In the genomic region with DNA sequence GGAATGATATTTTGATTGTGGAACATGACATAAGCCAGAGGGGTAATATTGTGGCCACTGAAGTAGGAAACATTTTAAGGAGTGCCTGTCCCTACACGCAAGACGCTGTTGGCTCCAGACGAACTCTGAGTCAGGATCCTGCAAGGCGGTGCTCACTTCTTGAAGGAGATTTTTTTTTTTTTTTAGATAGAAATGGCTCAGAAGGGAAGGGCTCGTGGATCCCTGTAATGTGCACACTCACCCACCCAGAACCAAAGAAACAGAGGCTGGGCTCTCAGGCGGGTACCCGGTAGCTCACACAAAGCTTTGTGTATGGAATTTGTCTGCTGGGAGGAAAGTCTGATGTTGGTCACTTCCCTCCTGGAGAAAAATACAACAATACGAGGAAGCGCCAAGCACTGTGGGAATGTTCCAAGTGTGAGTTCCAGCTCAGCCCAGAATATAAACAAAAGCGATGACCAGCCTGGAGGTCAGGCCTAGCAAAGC, we compare ENCODE assay signal across 9 cellular contexts. TPM values are rescaled to one million over a fixed set of nuclear protein-coding genes. Genes with fewer than 3 reads are reported as not detected.
DNase-seq lines count a peak whose midpoint lies in the region; ATAC-seq, FAIRE-seq and TF ChIP-seq lines count a peak whose summit lies in the region.
"Had no signal": no experiment of that assay in that cellular context is flagged by ENCODE, and none has a peak within 500 bp of the region (broad histone marks: within the 10 kb centered on the region; RNA-seq: fewer than 3 reads in every experiment).

No MANE protein-coding gene starts in this region.

- H3K4me1 Mint-ChIP-seq in naive B cell: peaks cover 72 to 93% (median 89%) of the 10 kb centered on the region in 3 donors
- peaks cover 79% of the 10 kb centered on the region for H3K4me1 Mint-ChIP-seq in activated T-cell treated with anti-CD3 and anti-CD28 coated beads, Interleukin-2, amount 50 U/mL, for 4 hours (ENCODE audit: low read depth)

- H3K4me1 ChIP-seq in liver (ENCODE audit: control insufficient read depth in 4 of 4, insufficient read depth in 4 of 4, low read length in 3 of 4): peaks cover 3 to 8% (median 5%) of the 10 kb centered on the region in 4 donors
- H3K4me1 ChIP-seq in HepG2 (ENCODE audit: insufficient read depth, low read length): peaks cover 63% of the 10 kb centered on the region
- H3K4me1 ChIP-seq in fibroblast of lung (ENCODE audit: control insufficient read depth, extremely low read depth, insufficient read depth, low read length): peaks cover 17% of the 10 kb centered on the region
- H3K4me1 ChIP-seq in small intestine (ENCODE audit: control insufficient read depth in 2 of 2, insufficient read depth in 1 of 2, low read depth in 1 of 2, low read length in 1 of 2): peaks cover 3 to 7% of the 10 kb centered on the region in 2 donors

- TF ChIP-seq RAD21 in liver (IDR thresholded peaks at IDR 0.05) (peak in 1 of 2 donors; percentile 29), HepG2 (CRISPR knock-in tag; IDR thresholded peaks at IDR 0.05) (no peak)

- BruUV-seq in HepG2 (replicated peaks; lab: Mats Ljungman, UMichigan): no TSS peak

- H3K36me3 ChIP-seq in liver (ENCODE audit: control insufficient read depth in 4 of 4, insufficient read depth in 3 of 4, low read depth in 1 of 4, low read length in 3 of 4) (no peaks in the 10 kb centered on the region), HepG2 (replicated peaks in 1 of 2; ENCODE audit: control insufficient read depth in 1 of 2, insufficient read depth in 2 of 2, low read length in 2 of 2) (no peaks in the 10 kb centered on the region), fibroblast of lung (ENCODE audit: control insufficient read depth, insufficient read depth, low read length) (peaks cover 2% of the 10 kb centered on the region), small intestine (ENCODE audit: control insufficient read depth in 2 of 2, insufficient read depth in 2 of 2, low read length in 2 of 2) (no peaks in the 10 kb centered on the region)

- intact Hi-C loops in HepG2 (cut with micrococcal nuclease; ENCODE audit: unreplicated experiment): no loop called here

- DNase-seq in HepG2 (ENCODE audit: low spot score) (no peak), fibroblast of lung (ENCODE audit: low read depth in 2 of 2) (peak; percentile 91 to 94), naive B cell (no peak), small intestine (no peak), NCI-H1048 (lab: John Stamatoyannopoulos, UW) (no peak)
- DNase-seq in activated effector memory CD4-positive, alpha-beta T cell treated with anti-CD3 and anti-CD28 coated beads, Interleukin-2, amount 50 U/mL, for 16 hours: no peak
- DNase-seq in activated T-cell treated with anti-CD3 and anti-CD28 coated beads, Interleukin-2, amount 50 U/mL, for 4 hours: no peak
- DNase-seq: NCI-H2029 treated with DMSO at 0.1 percent for 48 hours had no signal

- H3K9me3 ChIP-seq in liver (ENCODE audit: control insufficient read depth in 4 of 4, low read length in 3 of 4) (no peaks in the 10 kb centered on the region), HepG2 (ENCODE audit: low read length) (no peaks in the 10 kb centered on the region), fibroblast of lung (ENCODE audit: control insufficient read depth, insufficient read depth, low read depth, low read length) (no peaks in the 10 kb centered on the region), small intestine (ENCODE audit: control insufficient read depth, low read depth) (no peaks in the 10 kb centered on the region)

- TF ChIP-seq CTCF in liver (IDR thresholded peaks at IDR 0.05; ENCODE audit: low read depth, low read length, missing input control) (no peak), HepG2 (CRISPR knock-in tag; IDR thresholded peaks at IDR 0.05) (no peak), fibroblast of lung (conservative IDR thresholded peaks at IDR 0.05 in 1 of 2, IDR thresholded peaks at IDR 0.05 in 1 of 2; ENCODE audit: low read depth in 1 of 2, low read length in 2 of 2) (no peak)

- TF ChIP-seq EP300 in HepG2 (IDR thresholded peaks at IDR 0.05; ENCODE audit: low read depth in 2 of 2, low read length in 2 of 2) (no peak), HepG2 (CRISPR knock-in tag; IDR thresholded peaks at IDR 0.05; ENCODE audit: borderline replicate concordance) (no peak)

- H3K79me2 ChIP-seq in HepG2 (ENCODE audit: insufficient read depth, low read length): peaks cover 49% of the 10 kb centered on the region
- peaks cover 40% of the 10 kb centered on the region for H3K79me2 ChIP-seq in fibroblast of lung (ENCODE audit: control insufficient read depth, insufficient read depth, low read length)

- peaks cover 4 to 8% of the 10 kb centered on the region in 2 donors for H3K36me3 Mint-ChIP-seq in naive B cell
- H3K36me3 Mint-ChIP-seq in activated T-cell treated with anti-CD3 and anti-CD28 coated beads, Interleukin-2, amount 50 U/mL, for 4 hours (ENCODE audit: insufficient read depth): peaks cover 24% of the 10 kb centered on the region

- WGBS in liver: 77% methylated on average over 10 of the region's 10 CpGs
- 96% methylated on average over 10 of the region's 10 CpGs for WGBS in HepG2 (ENCODE audit: low lambda C conversion rate)
- WGBS in small intestine, 3 donors: 60 to 84% (median 83%) methylated on average over 10 of the region's 10 CpGs

- in situ Hi-C loops in HepG2 (cut with HindIII; ENCODE audit: extremely low pct_ligation_motif_present, low pct_unique_long_range_greater_than_20kb): no loop called here

- H3K9ac ChIP-seq in liver (ENCODE audit: low read depth in 1 of 2, low read length in 2 of 2) (no peak overlapping the region), HepG2 (ENCODE audit: insufficient read depth, low read depth, low read length) (no peak overlapping the region), fibroblast of lung (ENCODE audit: insufficient read depth, low read length) (no peak overlapping the region)

- TF ChIP-seq POLR2A in HepG2 (IDR thresholded peaks at IDR 0.05; ENCODE audit: insufficient read depth in 1 of 2, low read depth in 2 of 2, low read length in 2 of 2): no peak

- no peaks in the 10 kb centered on the region for H4K20me1 ChIP-seq in HepG2 (ENCODE audit: insufficient read depth, low read length)
- no peaks in the 10 kb centered on the region for H4K20me1 ChIP-seq in fibroblast of lung (ENCODE audit: control insufficient read depth, extremely low read depth, insufficient read depth, low read length)

- H3K9me3 Mint-ChIP-seq in naive B cell: no peaks in the 10 kb centered on the region
- H3K9me3 Mint-ChIP-seq in activated T-cell treated with anti-CD3 and anti-CD28 coated beads, Interleukin-2, amount 50 U/mL, for 4 hours: no peaks in the 10 kb centered on the region

- CTCF ChIA-PET in HepG2 (lab: Yijun Ruan, JAX; ENCODE audit: low intra/inter-chr PET ratio, low total read pairs): no interaction called here

- H3K27me3 ChIP-seq in liver (ENCODE audit: control insufficient read depth in 4 of 4, insufficient read depth in 4 of 4, low read length in 3 of 4) (no peaks in the 10 kb centered on the region), HepG2 (ENCODE audit: control insufficient read depth in 1 of 2, insufficient read depth in 2 of 2, low read length in 2 of 2) (no peaks in the 10 kb centered on the region), fibroblast of lung (ENCODE audit: control insufficient read depth, insufficient read depth, low read length) (no peaks in the 10 kb centered on the region), small intestine (ENCODE audit: control insufficient read depth in 2 of 2, insufficient read depth in 2 of 2, low read length in 2 of 2) (no peaks in the 10 kb centered on the region)

- H3K4me3 ChIP-seq in liver (ENCODE audit: low read depth in 1 of 3, low read length in 3 of 3) (no peak overlapping the region), HepG2 (replicated peaks in 1 of 3; ENCODE audit: insufficient read depth in 1 of 3, low read depth in 2 of 3, low read length in 3 of 3) (no peak overlapping the region), fibroblast of lung (replicated peaks in 1 of 4; ENCODE audit: control extremely low read depth in 1 of 4, insufficient read depth in 1 of 4, low read depth in 3 of 4, low read length in 4 of 4) (peak overlapping the region in 2 of 4 experiments; percentile 17 to 23), small intestine (ENCODE audit: low read depth in 1 of 2, low read length in 2 of 2) (no peak overlapping the region)

- no peaks in the 10 kb centered on the region for H3K27me3 Mint-ChIP-seq in naive B cell
- H3K27me3 Mint-ChIP-seq in activated T-cell treated with anti-CD3 and anti-CD28 coated beads, Interleukin-2, amount 50 U/mL, for 4 hours (ENCODE audit: low read depth): no peaks in the 10 kb centered on the region

- FAIRE-seq in HepG2 (lab: Jason Lieb, UNC) (no peak), small intestine (lab: Jason Lieb, UNC) (no peak)

- no peak for ATAC-seq in HepG2
- ATAC-seq in naive B cell (ENCODE audit: low read depth in 2 of 2): no peak
- no peak for ATAC-seq in activated T-cell treated with anti-CD3 and anti-CD28 coated beads, Interleukin-2, amount 50 U/mL, for 4 hours

- peak overlapping the region in 1 of 2 donors; percentile 17 for H3K27ac ChIP-seq in liver (ENCODE audit: low read depth in 1 of 2, low read length in 2 of 2)
- no peak overlapping the region for H3K27ac ChIP-seq in HepG2 (ENCODE audit: extremely low read length, insufficient read depth, low read length)
- H3K27ac ChIP-seq in fibroblast of lung (ENCODE audit: insufficient read depth, low read length): peak overlapping the region; percentile 65
- H3K27ac ChIP-seq in small intestine (ENCODE audit: low read depth in 1 of 2, low read length in 1 of 2): peak overlapping the region in 1 of 2 donors; percentile 86

- H2AFZ ChIP-seq in HepG2 (ENCODE audit: low read length) (no peak overlapping the region), fibroblast of lung (ENCODE audit: low read length) (no peak overlapping the region)

- H3K4me3 Mint-ChIP-seq in naive B cell: peak overlapping the region in 1 of 8 donors; percentile 16
- H3K4me3 Mint-ChIP-seq in activated T-cell treated with anti-CD3 and anti-CD28 coated beads, Interleukin-2, amount 50 U/mL, for 4 hours: no peak overlapping the region

- H3K4me2 ChIP-seq in HepG2 (ENCODE audit: low read depth, low read length) (no peak overlapping the region), fibroblast of lung (ENCODE audit: extremely low read depth, insufficient read depth, low read length) (peak overlapping the region; percentile 44)

- peak overlapping the region in 4 of 6 donors; percentile 24 to 69 (median 48) for H3K27ac Mint-ChIP-seq in naive B cell

- POLR2A ChIA-PET in HepG2 (lab: Yijun Ruan, JAX): interaction anchor here (0.7 kb wide), 1 partner anchor 324 kb away, joined by 3 read pairs; no protein-coding TSS in a partner anchor

RNA-seq across cellular contexts. Expression of a gene that starts 25.7 kb away (rescaled TPM):
- total RNA-seq in liver (10 to 100 TPM; 14.1 to 19.6 TPM), HepG2 (2016; rRNA removed; fragmentation: Illumina TruSeq; extraction: Trizol) (21.2 and 21.7 TPM in 2 replicates), fibroblast of lung (27.5 and 42.8 TPM in 2 replicates)
- polyA plus RNA-seq in liver (10 to 100 TPM in 1 of 2 donors, 1 to 10 TPM in 1; 5.6 to 19.7 TPM), HepG2 (2011; rRNA removed) (38.9 and 46.6 TPM in 2 replicates), fibroblast of lung (33.3 and 37.0 TPM in 2 replicates), naive B cell (ENCODE audit: low read depth in 6 of 6) (10 to 100 TPM in 2 of 6 donors, 1 to 10 TPM in 4; 3.4 to 21.1 (median 7.9) TPM), small intestine (10 to 100 TPM; 15.4 to 24.6 (median 17.9) TPM)
- 6.1 and 9.4 TPM in 2 replicates for total RNA-seq in HepG2 (2016; cell fraction: cytosol; rRNA removed; fragmentation: Illumina TruSeq; extraction: Trizol; ENCODE audit: low read depth)
- 17.2 and 20.5 TPM in 2 replicates for total RNA-seq in HepG2 (2016; cell fraction: insoluble cytoplasmic fraction; rRNA removed; fragmentation: Illumina TruSeq; extraction: Trizol)
- 22.7 and 23.5 TPM in 2 replicates for total RNA-seq in HepG2 (2016; cell fraction: membrane; rRNA removed; fragmentation: Illumina TruSeq; extraction: Trizol)
- total RNA-seq in HepG2 (2016; cell fraction: nucleus; rRNA removed; fragmentation: Illumina TruSeq; extraction: Trizol): 15.4 and 18.1 TPM in 2 replicates
- 29.9 and 30.8 TPM in 2 replicates for polyA plus RNA-seq in HepG2 (2011; cell fraction: cytosol; rRNA removed)
- 38.0 and 38.2 TPM in 2 replicates for polyA plus RNA-seq in HepG2 (2011; cell fraction: nucleus; rRNA removed)
- polyA plus RNA-seq in HepG2 (2012): 36.7 and 38.5 TPM in 2 replicates
- polyA plus RNA-seq in HepG2 (2016; cell fraction: cytosol; fragmentation: Illumina TruSeq; extraction: Trizol; ENCODE audit: low read depth): 2.1 and 3.2 TPM in 2 replicates
- polyA plus RNA-seq in HepG2 (2016; cell fraction: insoluble cytoplasmic fraction; fragmentation: Illumina TruSeq; extraction: Trizol; ENCODE audit: low read depth): 16.9 and 24.5 TPM in 2 replicates
- polyA plus RNA-seq in HepG2 (2016; cell fraction: membrane; fragmentation: Illumina TruSeq; extraction: Trizol; ENCODE audit: low read depth): 15.6 and 18.4 TPM in 2 replicates
- 22.7 and 25.7 TPM in 2 replicates for polyA plus RNA-seq in HepG2 (2016; cell fraction: nucleus; fragmentation: Illumina TruSeq; extraction: Trizol; ENCODE audit: insufficient read depth, low read depth)
- polyA minus RNA-seq in HepG2 (2011; rRNA and poly(A)+ RNA removed; ENCODE audit: low replicate concordance): 31.8 and 52.5 TPM in 2 replicates
- 25.4 and 30.6 TPM in 2 replicates for polyA minus RNA-seq in HepG2 (2011; cell fraction: cytosol; rRNA and poly(A)+ RNA removed)
- 18.2 and 24.7 TPM in 2 replicates for polyA minus RNA-seq in HepG2 (2011; cell fraction: nucleus; rRNA and poly(A)+ RNA removed)
- 33.7 and 34.4 TPM in 2 replicates for polyA plus RNA-seq in fibroblast of lung (2012)
- 64.7 and 74.7 TPM in 2 replicates for polyA minus RNA-seq in fibroblast of lung (ENCODE audit: low replicate concordance)
- 100 to 1,000 TPM; 106 to 120 (median 111) TPM for total RNA-seq in activated T-cell treated with anti-CD3 and anti-CD28 coated beads, Interleukin-2, amount 50 U/mL, for 4 hours

Comparison
In these comparisons a context has a peak if more than half of its experiments do, and no peak if none do; other contexts are left out.
1. DNase-seq: peak in fibroblast of lung (2 of 2); none in HepG2 (single experiment), naive B cell (single experiment), activated effector memory CD4-positive, alpha-beta T cell treated with anti-CD3 and anti-CD28 coated beads, Interleukin-2, amount 50 U/mL, for 16 hours (single experiment), small intestine (single experiment), NCI-H1048 (single experiment) and activated T-cell treated with anti-CD3 and anti-CD28 coated beads, Interleukin-2, amount 50 U/mL, for 4 hours (single experiment).